Comparison of ENCODE assay signal across 12 cellular contexts in genomic region chr3:47156418-47156817, GRCh38.
"Had no signal": no experiment of that assay in that cellular context is flagged by ENCODE, and none has a peak within 500 bp of the region (broad histone marks: within the 10 kb centered on the region; RNA-seq: fewer than 3 reads in every experiment).

No MANE protein-coding gene starts in this region.

- H3K4me3 ChIP-seq: dorsolateral prefrontal cortex, gastroesophageal sphincter, heart right ventricle, lung, uterus had no signal

- H3K27ac ChIP-seq: dorsolateral prefrontal cortex, gastroesophageal sphincter, heart right ventricle, uterus had no signal

- H3K27ac Mint-ChIP-seq: activated CD4-positive, alpha-beta T cell treated with anti-CD3 and anti-CD28 coated beads, Interleukin-2, amount 10 ng/mL, durations not matched to agents 7 days and 5 days; stimulated activated memory B cell treated with anti-CD40 and anti-IgM and Interleukin-4, amounts not matched to agents 10 μg/mL and 1 μg/mL and 100 μg/mL, for 72 hours had no signal

- H3K36me3 ChIP-seq: gastroesophageal sphincter, heart right ventricle, uterus had no signal

- H3K27me3 Mint-ChIP-seq: activated CD4-positive, alpha-beta T cell treated with anti-CD3 and anti-CD28 coated beads, Interleukin-2, amount 10 ng/mL, durations not matched to agents 7 days and 5 days; stimulated activated memory B cell treated with anti-CD40 and anti-IgM and Interleukin-4, amounts not matched to agents 10 μg/mL and 1 μg/mL and 100 μg/mL, for 72 hours had no signal

- H3K27me3 ChIP-seq: dorsolateral prefrontal cortex, gastroesophageal sphincter, heart right ventricle, uterus had no signal

- DNase-seq: activated CD4-positive, alpha-beta T cell treated with anti-CD3 and anti-CD28 coated beads, Interleukin-2, amount 10 ng/mL, durations not matched to agents 7 days and 5 days; activated naive CD4-positive, alpha-beta T cell treated with Interleukin-2 at 50 U/mL for 16 hours; dorsolateral prefrontal cortex; erythroblast; heart right ventricle; retina; stimulated activated CD4-positive, alpha-beta T cell treated with anti-CD3 and anti-CD28 coated beads, Interleukin-2, amount 100 ng/mL, for 48 hours; uterus had no signal

- H3K4me3 Mint-ChIP-seq: activated CD4-positive, alpha-beta T cell treated with anti-CD3 and anti-CD28 coated beads, Interleukin-2, amount 10 ng/mL, durations not matched to agents 7 days and 5 days; mesothelial cell of epicardium; stimulated activated memory B cell treated with anti-CD40 and anti-IgM and Interleukin-4, amounts not matched to agents 10 μg/mL and 1 μg/mL and 100 μg/mL, for 72 hours had no signal

- H3K9me3 ChIP-seq: gastroesophageal sphincter, heart right ventricle, uterus had no signal

- ATAC-seq: gastroesophageal sphincter; heart right ventricle; stimulated activated memory B cell treated with anti-CD40 and anti-IgM and Interleukin-4, amounts not matched to agents 10 μg/mL and 1 μg/mL and 100 μg/mL, for 72 hours had no signal

- H3K9me3 Mint-ChIP-seq: activated CD4-positive, alpha-beta T cell treated with anti-CD3 and anti-CD28 coated beads, Interleukin-2, amount 10 ng/mL, durations not matched to agents 7 days and 5 days; mesothelial cell of epicardium; stimulated activated memory B cell treated with anti-CD40 and anti-IgM and Interleukin-4, amounts not matched to agents 10 μg/mL and 1 μg/mL and 100 μg/mL, for 72 hours had no signal
